In genomic region chr2:62369549-62370164, GRCh38 we compare ENCODE assay signal across 28 cellular contexts.
A peak's percentile ranks its signal among the peaks of the same experiment; 100 is the strongest.
DNase-seq lines count a peak whose midpoint lies in the region; ATAC-seq and TF ChIP-seq lines count a peak whose summit lies in the region.
"Had no signal": no experiment of that assay in that cellular context is flagged by ENCODE, and none has a peak within 500 bp of the region (broad histone marks: within the 10 kb centered on the region; RNA-seq: fewer than 3 reads in every experiment).

No MANE protein-coding gene starts in this region.

- H3K27me3 ChIP-seq in Caco-2 (replicated peaks; ENCODE audit: control insufficient read depth, insufficient read depth, low read length), result no peaks in the 10 kb centered on the region
- no peaks in the 10 kb centered on the region for H3K27me3 ChIP-seq in HCT116 (ENCODE audit: insufficient read depth, low read length)
- H3K27me3 ChIP-seq in neutrophil, result peaks cover 8% of the 10 kb centered on the region
- H3K27me3 ChIP-seq: foreskin keratinocyte, hepatocyte, SJSA1, upper lobe of left lung had no signal

- no TSS peak for BruUV-seq in Caco-2 (replicated peaks; lab: Mats Ljungman, UMichigan)
- no TSS peak for BruUV-seq in HCT116 (replicated peaks; lab: Mats Ljungman, UMichigan)

- DNase-seq in Caco-2, result no peak
- DNase-seq in HCT116 (ENCODE audit: low read depth, low spot score), result no peak
- DNase-seq in WTC11 (ENCODE audit: low spot score), result no peak
- no peak for DNase-seq in T-helper 2 cell treated with Interferon-gamma antibody and Interleukin-4, amounts not matched to agents 5 μg/mL and 100 μg/mL, for 36 hours (ENCODE audit: low spot score)
- DNase-seq in mucosa of gallbladder (ENCODE audit: low spot score), result no peak
- DNase-seq: activated CD4-positive, alpha-beta T cell treated with anti-CD3 and anti-CD28 coated beads for 36 hours; activated CD8-positive, alpha-beta memory T cell treated with anti-CD3 and anti-CD28 coated beads for 24 hours; activated gamma-delta T cell treated with Interleukin-2 at 50 U/mL for 16 hours; activated T-cell treated with anti-CD3 and anti-CD28 coated beads, Interleukin-2, amount 50 U/mL, for 1 hour; central memory CD4-positive, alpha-beta T cell; endodermal cell; foreskin keratinocyte; H9; left ventricle myocardium superior; naive thymus-derived CD8-positive, alpha-beta T cell; NCI-H1092; NCI-H187; NCI-H774; upper lobe of left lung had no signal

- H3K36me3 Mint-ChIP-seq in Caco-2 (ENCODE audit: insufficient read depth, unreplicated experiment) (no peaks in the 10 kb centered on the region), WTC11 (peaks cover 20% of the 10 kb centered on the region)
- peaks cover 2% of the 10 kb centered on the region for H3K36me3 Mint-ChIP-seq in T-helper 2 cell treated with Interferon-gamma antibody and Interleukin-4, amounts not matched to agents 5 μg/mL and 100 μg/mL, for 36 hours (ENCODE audit: low read depth)

- H3K27me3 Mint-ChIP-seq in Caco-2 (ENCODE audit: insufficient read depth, unreplicated experiment) (no peaks in the 10 kb centered on the region), WTC11 (ENCODE audit: low read depth) (no peaks in the 10 kb centered on the region)
- no peaks in the 10 kb centered on the region for H3K27me3 Mint-ChIP-seq in T-helper 2 cell treated with Interferon-gamma antibody and Interleukin-4, amounts not matched to agents 5 μg/mL and 100 μg/mL, for 36 hours (ENCODE audit: low read depth)
- H3K27me3 Mint-ChIP-seq: activated CD4-positive, alpha-beta T cell treated with anti-CD3 and anti-CD28 coated beads for 36 hours; dendritic cell treated with granulocyte-macrophage colony-stimulating factor and Interleukin-4, amounts not matched to agents 40 ng/mL and 50 ng/mL, for 4 days had no signal

- H3K4me3 Mint-ChIP-seq in Caco-2 (ENCODE audit: unreplicated experiment) (no peak overlapping the region), WTC11 (no peak overlapping the region)
- no peak overlapping the region for H3K4me3 Mint-ChIP-seq in T-helper 2 cell treated with Interferon-gamma antibody and Interleukin-4, amounts not matched to agents 5 μg/mL and 100 μg/mL, for 36 hours
- H3K4me3 Mint-ChIP-seq: activated CD4-positive, alpha-beta T cell treated with anti-CD3 and anti-CD28 coated beads for 36 hours; dendritic cell treated with granulocyte-macrophage colony-stimulating factor and Interleukin-4, amounts not matched to agents 40 ng/mL and 50 ng/mL, for 4 days; endodermal cell; H9; mesothelial cell of epicardium; naive thymus-derived CD8-positive, alpha-beta T cell; T-helper 1 cell treated with Interleukin-12 subunit alpha and Interleukin-12 subunit beta and Interleukin-4 antibody, amounts not matched to agents 30 μg/mL and 1 μg/mL, for 36 hours had no signal

- H3K9me3 ChIP-seq in Caco-2 (peaks cover 17% of the 10 kb centered on the region), HCT116 (ENCODE audit: control insufficient read depth in 1 of 2, insufficient read depth in 1 of 2, low read depth in 1 of 2, low read length in 2 of 2) (peaks cover 6 to 8% of the 10 kb centered on the region in 2 experiments; a peak in 2 of 4 replicates), neutrophil (peaks cover 5% of the 10 kb centered on the region)
- H3K9me3 ChIP-seq: SJSA1 had no signal

- CTCF ChIA-PET in Caco-2 (lab: Charles Lee), result no interaction called here
- CTCF ChIA-PET in HCT116 (lab: Charles Lee), result no interaction called here
- CTCF ChIA-PET in WTC11 (lab: Charles Lee), result no interaction called here

- RAD21 ChIA-PET in HCT116 (lab: Charles Lee; ENCODE audit: low non-redundant PET in 1 of 2, low total read pairs in 2 of 2, uncharacterized antibody in 2 of 2, unreplicated experiment in 2 of 2), result no interaction called here

- H3K9ac ChIP-seq in HCT116 (ENCODE audit: low read length), result no peak overlapping the region

- no peaks in the 10 kb centered on the region for H3K36me3 ChIP-seq in Caco-2 (ENCODE audit: control insufficient read depth, insufficient read depth, low read length)
- no peaks in the 10 kb centered on the region for H3K36me3 ChIP-seq in HCT116 (ENCODE audit: control insufficient read depth in 1 of 2, insufficient read depth in 2 of 2, low read length in 2 of 2)
- H3K36me3 ChIP-seq in neutrophil, result no peaks in the 10 kb centered on the region
- H3K36me3 ChIP-seq: SJSA1, upper lobe of left lung had no signal

- H3K9me2 ChIP-seq in HCT116 (ENCODE audit: insufficient read depth), result no peaks in the 10 kb centered on the region

- H3K4me3 ChIP-seq in Caco-2 (ENCODE audit: low read depth, low read length), result no peak overlapping the region
- H3K4me3 ChIP-seq in HCT116 (replicated peaks in 1 of 2; ENCODE audit: low read depth in 1 of 2, low read length in 2 of 2), result no peak overlapping the region
- no peak overlapping the region for H3K4me3 ChIP-seq in neutrophil (ENCODE audit: low read depth in 1 of 2, low read length in 1 of 2)
- H3K4me3 ChIP-seq: hepatocyte, SJSA1, smooth muscle cell, upper lobe of left lung had no signal

- no peak overlapping the region for H2AFZ ChIP-seq in HCT116 (ENCODE audit: low read depth, low read length, poor library complexity, severe bottlenecking)
- H2AFZ ChIP-seq: hepatocyte had no signal

- H3K4me2 ChIP-seq in HCT116 (ENCODE audit: low read length), result no peak overlapping the region
- H3K4me2 ChIP-seq: hepatocyte, smooth muscle cell had no signal

- TF ChIP-seq POLR2A in HCT116 (IDR thresholded peaks at IDR 0.05; ENCODE audit: borderline replicate concordance, extremely low read depth, insufficient read depth, insufficient read length), result no peak

- H3K4me1 Mint-ChIP-seq in Caco-2 (ENCODE audit: low read depth, unreplicated experiment) (peaks cover 9% of the 10 kb centered on the region), WTC11 (peaks cover 30% of the 10 kb centered on the region)
- no peaks in the 10 kb centered on the region for H3K4me1 Mint-ChIP-seq in T-helper 2 cell treated with Interferon-gamma antibody and Interleukin-4, amounts not matched to agents 5 μg/mL and 100 μg/mL, for 36 hours (ENCODE audit: low read depth)
- H3K4me1 Mint-ChIP-seq: activated CD4-positive, alpha-beta T cell treated with anti-CD3 and anti-CD28 coated beads for 36 hours; mesothelial cell of epicardium had no signal

- no peaks in the 10 kb centered on the region for H3K79me2 ChIP-seq in HCT116 (ENCODE audit: insufficient read depth, low read length)
- H3K79me2 ChIP-seq: hepatocyte had no signal

- ATAC-seq in HCT116 (0 out of 2 replicates have a peak, but pooled peaks have one; percentile 30), WTC11 (no peak), GM18907 (IDR thresholded peaks at IDR 0.05; ENCODE audit: unreplicated experiment) (no peak)
- ATAC-seq: activated CD4-positive, alpha-beta T cell treated with anti-CD3 and anti-CD28 coated beads for 36 hours; esophagus mucosa; foreskin keratinocyte; left ventricle myocardium superior; naive thymus-derived CD8-positive, alpha-beta T cell had no signal

- intact Hi-C loops in Caco-2 (cut with micrococcal nuclease; ENCODE audit: unreplicated experiment), result no loop called here
- intact Hi-C loops in HCT116 (cut with micrococcal nuclease), result no loop called here

- no peaks in the 10 kb centered on the region for H4K20me1 ChIP-seq in HCT116 (ENCODE audit: insufficient read depth)

- H3K4me1 ChIP-seq in Caco-2 (peaks cover 15% of the 10 kb centered on the region), HCT116 (ENCODE audit: control insufficient read depth in 1 of 2, insufficient read depth in 2 of 2, low read length in 2 of 2) (no peaks in the 10 kb centered on the region; a peak in 2 of 4 replicates), neutrophil (ENCODE audit: control insufficient read depth in 1 of 2, insufficient read depth in 1 of 2, low read depth in 1 of 2, low read length in 1 of 2) (no peaks in the 10 kb centered on the region)
- H3K4me1 ChIP-seq: foreskin keratinocyte, SJSA1, upper lobe of left lung had no signal

- H3K9me3 Mint-ChIP-seq in Caco-2 (ENCODE audit: unreplicated experiment), result peaks cover 13% of the 10 kb centered on the region
- H3K9me3 Mint-ChIP-seq in WTC11, result peaks cover 19% of the 10 kb centered on the region
- H3K9me3 Mint-ChIP-seq in T-helper 2 cell treated with Interferon-gamma antibody and Interleukin-4, amounts not matched to agents 5 μg/mL and 100 μg/mL, for 36 hours, result peaks cover 9% of the 10 kb centered on the region

- no peak overlapping the region for H3K27ac ChIP-seq in HCT116 (ENCODE audit: low read depth, low read length)
- H3K27ac ChIP-seq in neutrophil, result peak overlapping the region; percentile 8
- H3K27ac ChIP-seq: foreskin keratinocyte, hepatocyte, SJSA1, upper lobe of left lung had no signal

- H3K27ac Mint-ChIP-seq in Caco-2 (ENCODE audit: unreplicated experiment) (peak overlapping the region; percentile 16), WTC11 (peak overlapping the region; percentile 12; the same call in 1 of the 2 replicates)
- no peak overlapping the region for H3K27ac Mint-ChIP-seq in T-helper 2 cell treated with Interferon-gamma antibody and Interleukin-4, amounts not matched to agents 5 μg/mL and 100 μg/mL, for 36 hours
- H3K27ac Mint-ChIP-seq: activated CD4-positive, alpha-beta T cell treated with anti-CD3 and anti-CD28 coated beads for 36 hours; dendritic cell treated with granulocyte-macrophage colony-stimulating factor and Interleukin-4, amounts not matched to agents 40 ng/mL and 50 ng/mL, for 4 days; endodermal cell; mesothelial cell of epicardium; T-helper 1 cell treated with Interleukin-12 subunit alpha and Interleukin-12 subunit beta and Interleukin-4 antibody, amounts not matched to agents 30 μg/mL and 1 μg/mL, for 36 hours had no signal

- TF ChIP-seq RAD21 in HCT116 (IDR thresholded peaks at IDR 0.05; ENCODE audit: low read depth), result no peak

- no peak for TF ChIP-seq CTCF in Caco-2 (IDR thresholded peaks at IDR 0.05; ENCODE audit: insufficient read depth in 1 of 2, low read depth in 1 of 2, low read length in 1 of 2, severe bottlenecking in 1 of 2, unreplicated experiment in 1 of 2)
- no peak for TF ChIP-seq CTCF in HCT116 (IDR thresholded peaks at IDR 0.05 in 2 of 3, conservative IDR thresholded peaks at IDR 0.05 in 1 of 3; ENCODE audit: borderline replicate concordance in 1 of 3, insufficient read depth in 1 of 3, low read depth in 2 of 3, low read length in 2 of 3)
- TF ChIP-seq CTCF in WTC11 (IDR thresholded peaks at IDR 0.05), result no peak
- no peak for TF ChIP-seq CTCF in neutrophil (IDR thresholded peaks at IDR 0.05)

- POLR2A ChIA-PET in Caco-2 (lab: Charles Lee), result no interaction called here
- POLR2A ChIA-PET in HCT116 (lab: Charles Lee), result no interaction called here
- POLR2A ChIA-PET in WTC11 (lab: Charles Lee), result no interaction called here

TF ChIP-seq in HCT116, 20 proteins besides CTCF, POLR2A, EP300 and RAD21 (continues in another document):
- no peak for TF ChIP-seq ZNF274 (IDR thresholded peaks at IDR 0.05; ENCODE audit: low read depth, low read length)
